Comparison of ENCODE assay signal across 9 cellular contexts in genomic region chr14:21825845-21826244, GRCh38.
"Had no signal": no experiment of that assay in that cellular context is flagged by ENCODE, and none has a peak within 500 bp of the region (broad histone marks: within the 10 kb centered on the region; RNA-seq: fewer than 3 reads in every experiment).

No MANE protein-coding gene starts in this region.

- DNase-seq: activated gamma-delta T cell, cerebellar nuclear complex, hippocampal formation, SIG-M5, tibial artery had no signal

- H3K9me3 ChIP-seq: tibial artery, vagina had no signal

- H3K27ac ChIP-seq: parathyroid adenoma, tibial artery, vagina, VCaP had no signal

- H3K27me3 ChIP-seq: tibial artery, vagina had no signal

- H3K4me1 ChIP-seq: parathyroid adenoma, tibial artery, vagina had no signal

- H3K9me3 Mint-ChIP-seq: dendritic cell treated with granulocyte-macrophage colony-stimulating factor and Interleukin-4, amounts not matched to agents 40 ng/mL and 50 ng/mL, for 4 days had no signal

- H3K4me3 Mint-ChIP-seq: dendritic cell treated with granulocyte-macrophage colony-stimulating factor and Interleukin-4, amounts not matched to agents 40 ng/mL and 50 ng/mL, for 4 days had no signal

- H3K27ac Mint-ChIP-seq: dendritic cell treated with granulocyte-macrophage colony-stimulating factor and Interleukin-4, amounts not matched to agents 40 ng/mL and 50 ng/mL, for 4 days had no signal

- H3K27me3 Mint-ChIP-seq: dendritic cell treated with granulocyte-macrophage colony-stimulating factor and Interleukin-4, amounts not matched to agents 40 ng/mL and 50 ng/mL, for 4 days had no signal
